In the genomic region with DNA sequence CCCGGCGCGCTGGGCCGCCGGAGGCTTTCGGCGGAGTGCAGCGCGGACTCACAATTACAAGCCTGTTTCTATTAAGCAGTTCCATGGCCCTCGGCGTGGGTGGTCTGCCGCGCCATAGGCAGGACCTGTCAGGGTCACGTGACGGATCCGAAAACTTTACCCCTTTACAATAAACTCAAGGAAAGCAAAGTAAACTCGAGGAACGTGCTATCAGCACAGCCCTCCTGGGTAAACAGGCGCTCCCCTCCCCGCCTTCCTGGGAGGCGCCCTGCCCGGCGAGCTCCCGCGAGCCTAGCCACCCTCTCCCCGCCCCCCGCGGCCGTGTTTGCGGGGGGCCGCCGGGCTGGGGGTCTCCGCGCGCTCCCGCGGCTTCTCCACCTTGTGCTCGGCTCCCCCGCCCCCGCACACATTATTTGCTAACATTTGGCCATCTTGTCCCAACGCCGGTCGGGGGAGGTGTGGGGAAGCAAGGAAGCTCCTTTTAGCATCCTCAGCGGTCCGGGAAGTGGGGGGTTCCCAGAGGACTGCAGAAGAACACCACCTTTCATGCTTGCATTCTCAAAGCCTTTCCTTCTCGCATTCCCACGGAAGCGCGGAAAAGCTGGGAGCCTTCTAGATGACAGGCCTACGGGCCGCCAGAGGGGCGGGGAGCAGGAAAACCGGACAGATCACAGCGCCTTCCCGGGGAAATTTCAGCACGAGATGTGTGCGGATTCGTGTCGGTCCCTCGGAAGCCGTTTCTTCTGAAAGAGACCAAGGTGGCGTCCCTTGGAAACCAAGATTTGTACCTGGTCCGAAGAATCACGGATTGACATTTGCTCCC, we compare ENCODE assay signal across 8 cellular contexts. TPM values are rescaled to one million over a fixed set of nuclear protein-coding genes. Genes with fewer than 3 reads are reported as not detected.
DNase-seq lines count a peak whose midpoint lies in the region; ATAC-seq and TF ChIP-seq lines count a peak whose summit lies in the region.

A gene (minus strand): TSS at position 236 of the 823 bp plus-strand sequence.

- H3K36me3 ChIP-seq in ectodermal cell (ENCODE audit: control insufficient read depth, insufficient read depth, low read length), result no peaks in the 10 kb centered on the region

- peaks cover 11 to 20% of the 10 kb centered on the region in 2 donors for H3K4me1 Mint-ChIP-seq in stimulated activated naive B cell treated with anti-CD40 and anti-IgM and Interleukin-4, amounts not matched to agents 10 μg/mL and 1 μg/mL and 100 μg/mL, for 72 hours

- peak within 1 kb of the TSS; percentile 84 for H3K27ac Mint-ChIP-seq in stimulated activated naive B cell treated with anti-CD40 and anti-IgM and Interleukin-4, amounts not matched to agents 10 μg/mL and 1 μg/mL and 100 μg/mL, for 72 hours

- peaks cover 27% of the 10 kb centered on the region for H3K27me3 ChIP-seq in AG04450 (ENCODE audit: control insufficient read depth, insufficient read depth, low read length)
- H3K27me3 ChIP-seq in ectodermal cell (ENCODE audit: control insufficient read depth, insufficient read depth, low read length, poor library complexity, severe bottlenecking), result peaks cover 86% of the 10 kb centered on the region

- POLR2A ChIA-PET in AG04450 (lab: Yijun Ruan, JAX), result no interaction called here

- H3K27ac ChIP-seq in AG04450 (ENCODE audit: low read depth, low read length), result no peak within 1 kb of the TSS
- H3K27ac ChIP-seq in ectodermal cell (ENCODE audit: insufficient read depth, low read depth, low read length, poor library complexity, severe bottlenecking), result no peak within 1 kb of the TSS

- DNase-seq in AG04450 (ENCODE audit: low read depth, low spot score), result no peak
- no peak for DNase-seq in HFF-Myc (ENCODE audit: extremely low read depth, low read depth)
- DNase-seq in activated CD4-positive, alpha-beta T cell treated with anti-CD3 and anti-CD28 coated beads for 48 hours, result peak; percentile 60
- DNase-seq in lung microvascular endothelial cell (ENCODE audit: low read depth in 2 of 2), result peak; percentile 39 to 49
- DNase-seq in stimulated activated naive B cell treated with anti-CD40 and anti-IgM and Interleukin-4, amounts not matched to agents 10 μg/mL and 1 μg/mL and 100 μg/mL, for 72 hours, result peak; percentile 13

- H3K36me3 Mint-ChIP-seq in stimulated activated naive B cell treated with anti-CD40 and anti-IgM and Interleukin-4, amounts not matched to agents 10 μg/mL and 1 μg/mL and 100 μg/mL, for 72 hours, result peaks cover 4 to 5% of the 10 kb centered on the region in 2 donors

- H3K27me3 Mint-ChIP-seq in stimulated activated naive B cell treated with anti-CD40 and anti-IgM and Interleukin-4, amounts not matched to agents 10 μg/mL and 1 μg/mL and 100 μg/mL, for 72 hours, result peaks cover 79 to 95% of the 10 kb centered on the region in 2 donors

- CTCF ChIA-PET in AG04450 (lab: Charles Lee), result interaction anchor here (0.6 kb wide), 1 partner anchor 149 kb away, joined by 6 read pairs; no protein-coding TSS in a partner anchor

- peaks cover 18% of the 10 kb centered on the region for H3K4me1 ChIP-seq in ectodermal cell (ENCODE audit: control insufficient read depth, insufficient read depth, low read length)

- peak; percentile 1; the same call in 1 of the 2 replicates for TF ChIP-seq CTCF in AG04450 (IDR thresholded peaks at IDR 0.05; ENCODE audit: low read depth, low read length)
- TF ChIP-seq CTCF in HFF-Myc (IDR thresholded peaks at IDR 0.05; ENCODE audit: low read depth, low read length, missing control alignments), result no peak

- H3K9me3 ChIP-seq in AG04450 (ENCODE audit: control insufficient read depth, insufficient read depth, low read length) (no peaks in the 10 kb centered on the region; the same call in none of the 2 replicates), ectodermal cell (ENCODE audit: control insufficient read depth, low read length) (no peaks in the 10 kb centered on the region)

- 1% methylated on average over 64 of the region's 64 CpGs for WGBS in ectodermal cell, 2 experiments

- H3K9me3 Mint-ChIP-seq in stimulated activated naive B cell treated with anti-CD40 and anti-IgM and Interleukin-4, amounts not matched to agents 10 μg/mL and 1 μg/mL and 100 μg/mL, for 72 hours, result peaks cover 6 to 12% of the 10 kb centered on the region in 2 donors

- H3K4me3 Mint-ChIP-seq in stimulated activated naive B cell treated with anti-CD40 and anti-IgM and Interleukin-4, amounts not matched to agents 10 μg/mL and 1 μg/mL and 100 μg/mL, for 72 hours, result peak within 1 kb of the TSS; percentile 87 to 93

- H3K4me3 ChIP-seq in AG04450 (ENCODE audit: low read depth, low read length) (peak within 1 kb of the TSS; percentile 70), HFF-Myc (replicated peaks; ENCODE audit: low read depth, low read length) (peak within 1 kb of the TSS; percentile 53), ectodermal cell (ENCODE audit: insufficient read depth, low read depth, low read length) (peak within 1 kb of the TSS; percentile 41)

- peak in 1 of 2 donors; percentile 57 for ATAC-seq in stimulated activated naive B cell treated with anti-CD40 and anti-IgM and Interleukin-4, amounts not matched to agents 10 μg/mL and 1 μg/mL and 100 μg/mL, for 72 hours (replicated peaks)
- ATAC-seq in HG03521 (IDR thresholded peaks at IDR 0.05; ENCODE audit: unreplicated experiment), result no peak
- no peak for ATAC-seq in HG03039 (IDR thresholded peaks at IDR 0.05; ENCODE audit: unreplicated experiment)

RNA-seq across cellular contexts. Expression of the gene that starts here (rescaled TPM):
- polyA plus RNA-seq in AG04450 (2011; rRNA removed), result 7.3 and 10.2 TPM in 2 replicates
- polyA minus RNA-seq in AG04450 (2011; rRNA and poly(A)+ RNA removed), result 27.4 and 28.9 TPM in 2 replicates
- 31.0 TPM for polyA plus RNA-seq in ectodermal cell (2013, experiment 1 of 4)
- 26.1 TPM for polyA plus RNA-seq in ectodermal cell (2013, experiment 2 of 4)
- polyA plus RNA-seq in ectodermal cell (2013, experiment 3 of 4), result 27.9 TPM
- 24.2 TPM for polyA plus RNA-seq in ectodermal cell (2013, experiment 4 of 4)
- 2.0 and 2.8 TPM in 2 replicates for total RNA-seq in lung microvascular endothelial cell

Comparison
In these comparisons a context has a peak if more than half of its experiments do, and no peak if none do; other contexts are left out.
1. DNase-seq: peak in activated CD4-positive, alpha-beta T cell treated with anti-CD3 and anti-CD28 coated beads for 48 hours (single experiment), lung microvascular endothelial cell (2 of 2) and stimulated activated naive B cell treated with anti-CD40 and anti-IgM and Interleukin-4, amounts not matched to agents 10 μg/mL and 1 μg/mL and 100 μg/mL, for 72 hours (single experiment); none in AG04450 (single experiment) and HFF-Myc (single experiment).
2. Peak in every context shown above with its lines, with median percentiles within 50 percentile points of each other: H3K4me3 ChIP-seq.